10 cellular contexts compared by ENCODE assay signal in genomic region chr14:68191567-68192321, GRCh38.
DNase-seq lines count a peak whose midpoint lies in the region; ATAC-seq, FAIRE-seq and TF ChIP-seq lines count a peak whose summit lies in the region.
"Had no signal": no experiment of that assay in that cellular context is flagged by ENCODE, and none has a peak within 500 bp of the region (broad histone marks: within the 10 kb centered on the region; RNA-seq: fewer than 3 reads in every experiment).

No MANE protein-coding gene starts in this region.

- H3K9me3 Mint-ChIP-seq in stimulated activated naive B cell treated with anti-CD40 and anti-IgM and Interleukin-4, amounts not matched to agents 10 μg/mL and 1 μg/mL and 100 μg/mL, for 72 hours = no peaks in the 10 kb centered on the region
- H3K9me3 Mint-ChIP-seq: central memory CD8-positive, alpha-beta T cell had no signal

- ATAC-seq in stimulated activated naive B cell treated with anti-CD40 and anti-IgM and Interleukin-4, amounts not matched to agents 10 μg/mL and 1 μg/mL and 100 μg/mL, for 72 hours (replicated peaks) = no peak
- no peak for ATAC-seq in HG02798 (IDR thresholded peaks at IDR 0.05; ENCODE audit: poor library complexity, unreplicated experiment)

- peaks cover 0 to 8% of the 10 kb centered on the region in 2 donors for H3K4me1 ChIP-seq in adrenal gland (replicated peaks in 1 of 2)

- no peak overlapping the region for H3K27ac Mint-ChIP-seq in stimulated activated naive B cell treated with anti-CD40 and anti-IgM and Interleukin-4, amounts not matched to agents 10 μg/mL and 1 μg/mL and 100 μg/mL, for 72 hours

- peaks cover 0 to 4% of the 10 kb centered on the region in 2 donors for H3K36me3 Mint-ChIP-seq in stimulated activated naive B cell treated with anti-CD40 and anti-IgM and Interleukin-4, amounts not matched to agents 10 μg/mL and 1 μg/mL and 100 μg/mL, for 72 hours

- intact Hi-C loops in adrenal gland (cut with DNase I) = no loop called here

- H3K27me3 Mint-ChIP-seq in stimulated activated naive B cell treated with anti-CD40 and anti-IgM and Interleukin-4, amounts not matched to agents 10 μg/mL and 1 μg/mL and 100 μg/mL, for 72 hours = no peaks in the 10 kb centered on the region
- H3K27me3 Mint-ChIP-seq: central memory CD8-positive, alpha-beta T cell had no signal

- H3K27me3 ChIP-seq in adrenal gland = no peaks in the 10 kb centered on the region

- H3K4me3 ChIP-seq in fibroblast of pulmonary artery (replicated peaks; ENCODE audit: low read depth, low read length) (no peak overlapping the region), adrenal gland (no peak overlapping the region)

- TF ChIP-seq POLR2A in adrenal gland (IDR thresholded peaks at IDR 0.05) = no peak

- no peak overlapping the region for H3K27ac ChIP-seq in adrenal gland

- DNase-seq in GM18507 (ENCODE audit: extremely low spot score, insufficient read length, low read depth) (no peak), NCI-H510A (lab: John Stamatoyannopoulos, UW) (peak; percentile 65), fibroblast of pulmonary artery (ENCODE audit: low read depth) (peak; percentile 71), renal cortical epithelial cell (ENCODE audit: low read depth) (peak; percentile 100), adrenal gland (no peak), NCI-H1048 (lab: John Stamatoyannopoulos, UW) (no peak)
- DNase-seq in stimulated activated naive B cell treated with anti-CD40 and anti-IgM and Interleukin-4, amounts not matched to agents 10 μg/mL and 1 μg/mL and 100 μg/mL, for 72 hours = no peak
- DNase-seq: activated CD4-positive, alpha-beta T cell treated with anti-CD3 and anti-CD28 coated beads, Interleukin-2, amount 50 U/mL, for 48 hours had no signal

- H3K36me3 ChIP-seq in adrenal gland (replicated peaks in 1 of 2) = no peaks in the 10 kb centered on the region

- no peak for TF ChIP-seq CTCF in fibroblast of pulmonary artery (IDR thresholded peaks at IDR 0.05; ENCODE audit: low read length, missing control alignments)
- TF ChIP-seq CTCF in adrenal gland (IDR thresholded peaks at IDR 0.05) = no peak

- FAIRE-seq in GM18507 (lab: Jason Lieb, UNC) = peak; percentile 75

- no peaks in the 10 kb centered on the region for H3K4me1 Mint-ChIP-seq in stimulated activated naive B cell treated with anti-CD40 and anti-IgM and Interleukin-4, amounts not matched to agents 10 μg/mL and 1 μg/mL and 100 μg/mL, for 72 hours
- H3K4me1 Mint-ChIP-seq: central memory CD8-positive, alpha-beta T cell had no signal

- no peak overlapping the region for H3K4me3 Mint-ChIP-seq in stimulated activated naive B cell treated with anti-CD40 and anti-IgM and Interleukin-4, amounts not matched to agents 10 μg/mL and 1 μg/mL and 100 μg/mL, for 72 hours
- H3K4me3 Mint-ChIP-seq: central memory CD8-positive, alpha-beta T cell had no signal

- no peaks in the 10 kb centered on the region for H3K9me3 ChIP-seq in adrenal gland (replicated peaks in 1 of 3)

Comparison
In these comparisons a context has a peak if more than half of its experiments do, and no peak if none do; other contexts are left out.
1. DNase-seq: peak in NCI-H510A (single experiment), fibroblast of pulmonary artery (single experiment) and renal cortical epithelial cell (single experiment); none in GM18507 (single experiment), adrenal gland (0 of 7), NCI-H1048 (single experiment) and stimulated activated naive B cell treated with anti-CD40 and anti-IgM and Interleukin-4, amounts not matched to agents 10 μg/mL and 1 μg/mL and 100 μg/mL, for 72 hours (single experiment).